In genomic region chr4:172362569-172362968, GRCh38 we compare ENCODE assay signal across 30 cellular contexts.
"Had no signal": no experiment of that assay in that cellular context is flagged by ENCODE, and none has a peak within 500 bp of the region (broad histone marks: within the 10 kb centered on the region; RNA-seq: fewer than 3 reads in every experiment).

No MANE protein-coding gene starts in this region.

- H3K9me3 ChIP-seq: neutrophil, pancreas, prostate gland, spleen, suprapubic skin, testis, tibial artery, transverse colon, upper lobe of right lung had no signal

- H3K27ac ChIP-seq: neutrophil, pancreas, prostate gland, skin epidermis, spleen, suprapubic skin, testis, tibial artery, transverse colon, upper lobe of right lung, uterus had no signal

- H3K9me3 Mint-ChIP-seq: nephron progenitor cell; stimulated activated memory B cell treated with anti-CD40 and anti-IgM and Interleukin-4, amounts not matched to agents 10 μg/mL and 1 μg/mL and 100 μg/mL, for 72 hours had no signal

- H3K4me3 ChIP-seq: pancreas, prostate gland, skin epidermis, smooth muscle cell, spleen, suprapubic skin, testis, tibial artery, transverse colon, upper lobe of right lung, uterus had no signal

- H3K27me3 ChIP-seq: neutrophil, pancreas, spleen, suprapubic skin, testis, tibial artery, transverse colon, upper lobe of right lung, uterus had no signal

- FAIRE-seq: pancreas had no signal

- H3K4me1 ChIP-seq: pancreas, prostate gland, spleen, suprapubic skin, tibial artery, transverse colon, upper lobe of right lung, uterus had no signal

- H3K36me3 ChIP-seq: neutrophil, pancreas, prostate gland, spleen, suprapubic skin, tibial artery, transverse colon, upper lobe of right lung, uterus had no signal

- H3K36me3 Mint-ChIP-seq: naive thymus-derived CD8-positive, alpha-beta T cell; stimulated activated memory B cell treated with anti-CD40 and anti-IgM and Interleukin-4, amounts not matched to agents 10 μg/mL and 1 μg/mL and 100 μg/mL, for 72 hours; type B pancreatic cell had no signal

- H3K4me1 Mint-ChIP-seq: naive thymus-derived CD8-positive, alpha-beta T cell; nephron progenitor cell; neural crest cell; stimulated activated memory B cell treated with anti-CD40 and anti-IgM and Interleukin-4, amounts not matched to agents 10 μg/mL and 1 μg/mL and 100 μg/mL, for 72 hours; stimulated activated naive CD8-positive, alpha-beta T cell treated with anti-CD3 and anti-CD28 coated beads, Interleukin-15, amount 100 ng/mL, for 72 hours had no signal

- ATAC-seq: naive thymus-derived CD8-positive, alpha-beta T cell; natural killer cell treated with Interleukin-12 subunit alpha and Interleukin-12 subunit beta and Interleukin-15 and Interleukin-18, amount 100 ng/mL, for 72 hours; pancreas; right cardiac atrium; sciatic nerve; stimulated activated memory B cell treated with anti-CD40 and anti-IgM and Interleukin-4, amounts not matched to agents 10 μg/mL and 1 μg/mL and 100 μg/mL, for 72 hours; stimulated activated naive CD8-positive, alpha-beta T cell treated with anti-CD3 and anti-CD28 coated beads, Interleukin-15, amount 100 ng/mL, for 72 hours; stimulated activated naive CD8-positive, alpha-beta T cell treated with anti-CD3 and anti-CD28 coated beads, Interleukin-15, Interleukin-2, amounts not matched to agents 100 U/mL and 50 U/mL, for 24 hours; upper lobe of right lung had no signal

- H3K4me3 Mint-ChIP-seq: naive thymus-derived CD8-positive, alpha-beta T cell; natural killer cell treated with Interleukin-12 subunit alpha and Interleukin-12 subunit beta and Interleukin-15 and Interleukin-18, amount 100 ng/mL, for 72 hours; nephron progenitor cell; neural crest cell; stimulated activated memory B cell treated with anti-CD40 and anti-IgM and Interleukin-4, amounts not matched to agents 10 μg/mL and 1 μg/mL and 100 μg/mL, for 72 hours; stimulated activated naive CD8-positive, alpha-beta T cell treated with anti-CD3 and anti-CD28 coated beads, Interleukin-15, amount 100 ng/mL, for 72 hours; type B pancreatic cell had no signal

- H3K27me3 Mint-ChIP-seq: naive thymus-derived CD8-positive, alpha-beta T cell; natural killer cell treated with Interleukin-12 subunit alpha and Interleukin-12 subunit beta and Interleukin-15 and Interleukin-18, amount 100 ng/mL, for 72 hours; stimulated activated memory B cell treated with anti-CD40 and anti-IgM and Interleukin-4, amounts not matched to agents 10 μg/mL and 1 μg/mL and 100 μg/mL, for 72 hours; stimulated activated naive CD8-positive, alpha-beta T cell treated with anti-CD3 and anti-CD28 coated beads, Interleukin-15, amount 100 ng/mL, for 72 hours; type B pancreatic cell had no signal

- H3K27ac Mint-ChIP-seq: naive thymus-derived CD8-positive, alpha-beta T cell; natural killer cell treated with Interleukin-12 subunit alpha and Interleukin-12 subunit beta and Interleukin-15 and Interleukin-18, amount 100 ng/mL, for 72 hours; nephron progenitor cell; stimulated activated memory B cell treated with anti-CD40 and anti-IgM and Interleukin-4, amounts not matched to agents 10 μg/mL and 1 μg/mL and 100 μg/mL, for 72 hours; stimulated activated naive CD8-positive, alpha-beta T cell treated with anti-CD3 and anti-CD28 coated beads, Interleukin-15, amount 100 ng/mL, for 72 hours; type B pancreatic cell had no signal

- H3K4me2 ChIP-seq: smooth muscle cell had no signal

- DNase-seq: naive thymus-derived CD8-positive, alpha-beta T cell; nephron progenitor cell; nucleus accumbens; pancreas; right cardiac atrium; spleen; stimulated activated CD4-positive, alpha-beta T cell treated with anti-CD3 and anti-CD28 coated beads, Interleukin-12 subunit alpha, Interleukin-12 subunit beta, amount 100 ng/mL, for 4 hours; stimulated activated CD4-positive, alpha-beta T cell treated with anti-CD3 and anti-CD28 coated beads, Interleukin-1b, Interleukin-23, amount 100 ng/mL, for 48 hours; stimulated activated CD4-positive, alpha-beta T cell treated with anti-CD3 and anti-CD28 coated beads, Interleukin-4, amount 100 ng/mL, for 1 hour; stimulated activated CD4-positive, alpha-beta T cell treated with anti-CD3 and anti-CD28 coated beads, Interleukin-4, amount 100 ng/mL, for 4 hours; stimulated activated CD8-positive, alpha-beta memory T cell treated with anti-CD3 and anti-CD28 coated beads, Interleukin-4, amount 100 ng/mL, for 48 hours; stimulated activated naive CD4-positive, alpha-beta T cell; stimulated activated naive CD8-positive, alpha-beta T cell treated with anti-CD3 and anti-CD28 coated beads, Interleukin-15, amount 100 ng/mL, for 72 hours; stimulated activated naive CD8-positive, alpha-beta T cell treated with anti-CD3 and anti-CD28 coated beads, Interleukin-15, Interleukin-2, amounts not matched to agents 100 U/mL and 50 U/mL, for 24 hours; substantia nigra; testis; tibial artery; transverse colon; upper lobe of right lung; uterus had no signal
